8 cellular contexts compared by ENCODE assay signal in the genomic region with DNA sequence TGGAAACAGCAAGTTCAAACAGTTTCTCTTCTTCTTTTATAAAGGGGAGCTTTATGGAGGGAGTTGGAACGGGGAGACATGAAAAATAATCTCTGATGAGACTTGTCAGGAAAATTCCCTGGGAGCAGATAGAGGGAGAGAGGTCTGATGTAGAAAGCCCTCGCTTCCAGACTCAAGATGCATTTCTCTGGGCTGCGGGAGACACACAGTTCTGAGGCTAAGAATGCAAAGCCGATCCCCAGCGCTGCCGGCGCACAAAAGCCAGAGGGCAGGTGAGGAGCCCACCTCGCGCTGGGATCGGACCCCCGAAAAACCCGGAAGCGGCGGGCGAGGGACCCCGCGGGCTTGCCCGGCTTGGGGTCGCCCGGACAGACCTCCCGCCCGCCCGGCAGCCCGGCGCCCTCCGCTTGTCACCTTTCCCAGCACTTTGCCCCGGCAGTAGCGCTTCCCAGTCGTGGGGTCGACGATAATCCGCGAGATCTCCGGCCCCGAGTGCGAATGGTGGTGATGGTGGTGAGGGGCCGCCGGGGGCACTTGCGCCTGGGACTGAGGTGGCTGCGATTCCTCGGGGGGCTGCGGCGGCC. TPM values are rescaled to one million over a fixed set of nuclear protein-coding genes. Genes with fewer than 3 reads are reported as not detected.
A peak's percentile ranks its signal among the peaks of the same experiment; 100 is the strongest.
DNase-seq lines count a peak whose midpoint lies in the region; ATAC-seq, FAIRE-seq and TF ChIP-seq lines count a peak whose summit lies in the region.

No MANE protein-coding gene starts in this region.

- H3K27me3 Mint-ChIP-seq in glutamatergic neuron (ENCODE audit: unreplicated experiment): peaks cover 5% of the 10 kb centered on the region

- H3K4me3 Mint-ChIP-seq in glutamatergic neuron (ENCODE audit: unreplicated experiment): peak overlapping the region; percentile 92

- H4K20me1 ChIP-seq in MM.1S (ENCODE audit: insufficient read depth, low read length): no peaks in the 10 kb centered on the region

- H3K9me2 ChIP-seq in MM.1S (replicated peaks; ENCODE audit: insufficient read depth, low read length): no peaks in the 10 kb centered on the region

- H3K27me3 ChIP-seq in MM.1S (replicated peaks; ENCODE audit: insufficient read depth, low read length) (no peaks in the 10 kb centered on the region), pancreas (no peaks in the 10 kb centered on the region)

- H2AFZ ChIP-seq in MM.1S (ENCODE audit: low read length): peak overlapping the region; percentile 97

- no peaks in the 10 kb centered on the region for H3K4me1 Mint-ChIP-seq in glutamatergic neuron (ENCODE audit: low read depth, unreplicated experiment)

- peak overlapping the region; percentile 93 for H3K4me2 ChIP-seq in MM.1S (ENCODE audit: low read depth, low read length)

- no peaks in the 10 kb centered on the region for H3K36me3 Mint-ChIP-seq in glutamatergic neuron (ENCODE audit: unreplicated experiment)

- no peaks in the 10 kb centered on the region for H3K9me3 ChIP-seq in MM.1S (replicated peaks; ENCODE audit: insufficient read depth, low read length)
- H3K9me3 ChIP-seq in pancreas: no peaks in the 10 kb centered on the region

- FAIRE-seq in pancreas (lab: Jason Lieb, UNC): no peak

- H3K79me2 ChIP-seq in MM.1S (ENCODE audit: low read length): peaks cover 11% of the 10 kb centered on the region

- peaks cover 5% of the 10 kb centered on the region for H3K9me3 Mint-ChIP-seq in glutamatergic neuron (ENCODE audit: unreplicated experiment)

- H3K4me1 ChIP-seq in MM.1S (ENCODE audit: low read length): peaks cover 23% of the 10 kb centered on the region
- H3K4me1 ChIP-seq in pancreas: peaks cover 7 to 29% (median 15%) of the 10 kb centered on the region in 3 donors

- peak overlapping the region; percentile 57 for H3K27ac Mint-ChIP-seq in glutamatergic neuron (ENCODE audit: unreplicated experiment)

- H3K36me3 ChIP-seq in MM.1S (replicated peaks; ENCODE audit: insufficient read depth, low read length) (no peaks in the 10 kb centered on the region; the same call in 1 of the 2 replicates), pancreas (peaks cover 0 to 35% (median 21%) of the 10 kb centered on the region in 3 donors)

- H3K27ac ChIP-seq in MM.1S (ENCODE audit: low read length) (peak overlapping the region; percentile 74; the same call in 1 of the 2 replicates), pancreas (peak overlapping the region; percentile 97 to 98 (median 97))

- intact Hi-C loops in pancreas (cut with DNase I): no loop called here

- H3K4me3 ChIP-seq in MM.1S (ENCODE audit: low read length) (peak overlapping the region; percentile 88), pancreas (peak overlapping the region; percentile 51 to 90 (median 83))

- peak in 3 of 4 experiments; percentile 22 to 28 (median 23) for DNase-seq in activated naive CD4-positive, alpha-beta T cell (lab: John Stamatoyannopoulos, UW)
- no peak for DNase-seq in activated naive CD4-positive, alpha-beta T cell treated with anti-CD3 and anti-CD28 coated beads, Interleukin-2, amount 50 U/mL, for 16 hours
- DNase-seq in MM.1S: peak; percentile 44
- DNase-seq in activated naive CD4-positive, alpha-beta T cell treated with Interleukin-2 at 50 U/mL for 16 hours: peak; percentile 16
- peak; percentile 50 for DNase-seq in glutamatergic neuron
- DNase-seq in pancreas: peak in 2 of 6 donors; percentile 41 to 75
- no peak for DNase-seq in DMS153 treated with DMSO at 0.1 percent for 48 hours (lab: John Stamatoyannopoulos, UW; ENCODE audit: unreplicated experiment)
- DNase-seq in NCI-H526 (lab: John Stamatoyannopoulos, UW): no peak

- TF ChIP-seq CTCF in MM.1S (IDR thresholded peaks at IDR 0.05; ENCODE audit: low read length) (no peak), glutamatergic neuron (IDR thresholded peaks at IDR 0.05; ENCODE audit: partially characterized antibody, unreplicated experiment) (no peak), pancreas (IDR thresholded peaks at IDR 0.05) (no peak)

- peak in 3 of 4 donors; percentile 13 to 20 (median 17) for ATAC-seq in pancreas

- H3K9ac ChIP-seq in MM.1S (ENCODE audit: low read length): peak overlapping the region; percentile 85

- peaks cover 3% of the 10 kb centered on the region; the same call in 1 of the 2 replicates for H3F3A ChIP-seq in MM.1S (ENCODE audit: insufficient read depth, low read length)

- WGBS in pancreas, 2 donors: 0% methylated on average over 40 to 43 of the region's 43 CpGs

RNA-seq across cellular contexts. Expression of a gene that starts 0.5 kb away (rescaled TPM):
- 7.8 TPM for total RNA-seq in glutamatergic neuron (ENCODE audit: unreplicated experiment)
- 10 to 100 TPM; 16.2 to 40.3 (median 25.6) TPM for total RNA-seq in pancreas
- polyA plus RNA-seq in pancreas: 10 to 100 TPM; 16.3 to 47.8 TPM

RNA-seq across cellular contexts. Expression of a gene that starts 31.9 kb away (rescaled TPM):
- not detected for total RNA-seq in glutamatergic neuron (ENCODE audit: unreplicated experiment)
- 1 to 10 TPM in 3 of 6 donors, under 1 TPM in 1, not detected in 2; 0.16 to 3.2 (median 1.3) TPM for total RNA-seq in pancreas
- under 1 TPM; 0.28 to 0.38 TPM for polyA plus RNA-seq in pancreas

Comparison
In these comparisons a context has a peak if more than half of its experiments do, and no peak if none do; other contexts are left out.
1. DNase-seq: peak in activated naive CD4-positive, alpha-beta T cell (3 of 4), MM.1S (single experiment), activated naive CD4-positive, alpha-beta T cell treated with Interleukin-2 at 50 U/mL for 16 hours (single experiment) and glutamatergic neuron (single experiment); none in activated naive CD4-positive, alpha-beta T cell treated with anti-CD3 and anti-CD28 coated beads, Interleukin-2, amount 50 U/mL, for 16 hours (single experiment), DMS153 treated with DMSO at 0.1 percent for 48 hours (single experiment) and NCI-H526 (0 of 2).